ENCODE assay signal across 9 cellular contexts in genomic region chr9:132728071-132728470, GRCh38.
"Had no signal": no experiment of that assay in that cellular context is flagged by ENCODE, and none has a peak within 500 bp of the region (broad histone marks: within the 10 kb centered on the region; RNA-seq: fewer than 3 reads in every experiment).

No MANE protein-coding gene starts in this region.

- DNase-seq: GM23248, GOT3, H7, HFFc6, KBM-7 had no signal

- H3K36me3 ChIP-seq: HAP-1 had no signal

- H3K9me3 ChIP-seq: HAP-1 had no signal

- H3K4me1 ChIP-seq: HAP-1 had no signal

- H3K27ac ChIP-seq: GM23248, HL-60 had no signal

- FAIRE-seq: HepG2 had no signal

- ATAC-seq: HCT116, HepG2 had no signal

- H3K4me3 ChIP-seq: GM23248, HAP-1 had no signal
